Comparison of ENCODE assay signal across 1 cellular context in the genomic region with DNA sequence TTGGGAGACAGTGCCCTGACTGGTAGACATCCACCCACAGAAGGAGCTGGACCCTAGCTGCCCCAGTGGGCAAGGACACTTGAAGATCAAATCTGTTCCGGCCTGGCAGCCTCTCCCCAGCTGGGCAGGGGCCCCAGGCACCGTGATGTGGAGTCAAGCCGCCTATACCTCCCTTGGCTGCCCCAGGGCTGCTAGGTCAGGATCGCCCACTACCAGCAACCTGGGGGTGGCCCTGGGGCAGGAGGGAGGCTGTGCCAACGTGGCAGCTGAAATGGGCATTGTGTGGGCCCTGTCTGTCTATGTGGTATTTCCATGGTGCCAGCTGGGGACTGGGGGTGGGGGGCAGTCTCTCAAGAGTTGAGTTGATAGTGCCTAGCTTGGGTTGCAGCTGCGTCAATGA.
TF ChIP-seq lines count a peak whose summit lies in the region.

No MANE protein-coding gene starts in this region.

TF ChIP-seq in GM23338, 12 proteins besides CTCF, POLR2A, EP300 and RAD21 (continued from another document):
- TF ChIP-seq, protein P1, sequence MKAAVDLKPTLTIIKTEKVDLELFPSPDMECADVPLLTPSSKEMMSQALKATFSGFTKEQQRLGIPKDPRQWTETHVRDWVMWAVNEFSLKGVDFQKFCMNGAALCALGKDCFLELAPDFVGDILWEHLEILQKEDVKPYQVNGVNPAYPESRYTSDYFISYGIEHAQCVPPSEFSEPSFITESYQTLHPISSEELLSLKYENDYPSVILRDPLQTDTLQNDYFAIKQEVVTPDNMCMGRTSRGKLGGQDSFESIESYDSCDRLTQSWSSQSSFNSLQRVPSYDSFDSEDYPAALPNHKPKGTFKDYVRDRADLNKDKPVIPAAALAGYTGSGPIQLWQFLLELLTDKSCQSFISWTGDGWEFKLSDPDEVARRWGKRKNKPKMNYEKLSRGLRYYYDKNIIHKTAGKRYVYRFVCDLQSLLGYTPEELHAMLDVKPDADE (IDR thresholded peaks at IDR 0.05), result no peak
- TF ChIP-seq REST (IDR thresholded peaks at IDR 0.05; ENCODE audit: unreplicated experiment), result no peak
- no peak for TF ChIP-seq EZH2 (IDR thresholded peaks at IDR 0.05; ENCODE audit: low read depth, unreplicated experiment)
- TF ChIP-seq ZNF331 (CRISPR knock-in tag; IDR thresholded peaks at IDR 0.05; ENCODE audit: low read depth), result no peak
- no peak for TF ChIP-seq ZNF462 (CRISPR knock-in tag; IDR thresholded peaks at IDR 0.05)
- TF ChIP-seq ZNF114 (CRISPR knock-in tag; IDR thresholded peaks at IDR 0.05), result no peak
- no peak for TF ChIP-seq STAT1 (IDR thresholded peaks at IDR 0.05; ENCODE audit: unreplicated experiment)
- no peak for TF ChIP-seq CREB1 (CRISPR knock-in tag; IDR thresholded peaks at IDR 0.05; ENCODE audit: low read depth)
